Comparison of ENCODE assay signal across 22 cellular contexts in genomic region chr14:105200074-105200473, GRCh38. TPM values are rescaled to one million over a fixed set of nuclear protein-coding genes. Genes with fewer than 3 reads are reported as not detected.
DNase-seq lines count a peak whose midpoint lies in the region; ATAC-seq, FAIRE-seq and TF ChIP-seq lines count a peak whose summit lies in the region.
"Had no signal": no experiment of that assay in that cellular context is flagged by ENCODE, and none has a peak within 500 bp of the region (broad histone marks: within the 10 kb centered on the region; RNA-seq: fewer than 3 reads in every experiment).

No MANE protein-coding gene starts in this region.

- TF ChIP-seq CTCF in HepG2 (CRISPR knock-in tag; IDR thresholded peaks at IDR 0.05): peak; percentile 39
- no peak for TF ChIP-seq CTCF in right lobe of liver (IDR thresholded peaks at IDR 0.05)
- peak; percentile 15 for TF ChIP-seq CTCF in choroid plexus epithelial cell (conservative IDR thresholded peaks at IDR 0.05; ENCODE audit: low read depth, low read length)
- TF ChIP-seq CTCF in lower lobe of right lung (IDR thresholded peaks at IDR 0.05): no peak

- no peaks in the 10 kb centered on the region for H3K79me2 ChIP-seq in HepG2 (ENCODE audit: insufficient read depth, low read length)

- no peak overlapping the region for H2AFZ ChIP-seq in HepG2 (ENCODE audit: low read length)

- intact Hi-C loops in HepG2 (cut with micrococcal nuclease; ENCODE audit: unreplicated experiment): no loop called here
- intact Hi-C loops in right lobe of liver (cut with DNase I): loop anchor here (5.0 to 10.0 kb wide), 2 partner anchors 85 to 152 kb away; no protein-coding TSS in a partner anchor
- intact Hi-C loops in lower lobe of right lung (cut with DNase I): no loop called here

- TF ChIP-seq POLR2A in HepG2 (IDR thresholded peaks at IDR 0.05; ENCODE audit: insufficient read depth in 1 of 2, low read depth in 2 of 2, low read length in 2 of 2) (no peak), right lobe of liver (IDR thresholded peaks at IDR 0.05) (no peak), erythroblast (IDR thresholded peaks at IDR 0.05; ENCODE audit: low read length) (no peak)

- no peaks in the 10 kb centered on the region for H3K36me3 ChIP-seq in HepG2 (replicated peaks in 1 of 2; ENCODE audit: control insufficient read depth in 1 of 2, insufficient read depth in 2 of 2, low read length in 2 of 2)
- H3K36me3 ChIP-seq in right lobe of liver: no peaks in the 10 kb centered on the region
- no peaks in the 10 kb centered on the region for H3K36me3 ChIP-seq in lower lobe of right lung
- H3K36me3 ChIP-seq: ascending aorta, esophagus muscularis mucosa, ovary had no signal

- peaks cover 54% of the 10 kb centered on the region for H3K4me1 ChIP-seq in HepG2 (ENCODE audit: insufficient read depth, low read length)
- peaks cover 0 to 15% (median 6%) of the 10 kb centered on the region in 4 donors for H3K4me1 ChIP-seq in right lobe of liver
- peaks cover 84% of the 10 kb centered on the region for H3K4me1 ChIP-seq in lower lobe of right lung

- no peaks in the 10 kb centered on the region for H4K20me1 ChIP-seq in HepG2 (ENCODE audit: insufficient read depth, low read length)

- no peak for ATAC-seq in HepG2
- no peak for ATAC-seq in right lobe of liver
- ATAC-seq in lower lobe of right lung: no peak
- ATAC-seq: stimulated activated memory B cell treated with anti-CD40 and anti-IgM and Interleukin-4, amounts not matched to agents 10 μg/mL and 1 μg/mL and 100 μg/mL, for 72 hours had no signal

- no peak for TF ChIP-seq EP300 in HepG2 (IDR thresholded peaks at IDR 0.05; ENCODE audit: low read depth in 2 of 2, low read length in 2 of 2)
- no peak for TF ChIP-seq EP300 in HepG2 (CRISPR knock-in tag; IDR thresholded peaks at IDR 0.05; ENCODE audit: borderline replicate concordance)

- 0% methylated on average over 3 of the region's 10 CpGs for WGBS in HepG2 (ENCODE audit: low lambda C conversion rate)
- WGBS in right lobe of liver (ENCODE audit: insufficient coverage, low coverage, low lambda C conversion rate, missing lambda C conversion rate): 17% methylated on average over 1 of the region's 10 CpGs

- H3K9me3 ChIP-seq in HepG2 (ENCODE audit: low read length) (no peaks in the 10 kb centered on the region), right lobe of liver (no peaks in the 10 kb centered on the region), lower lobe of right lung (no peaks in the 10 kb centered on the region)
- H3K9me3 ChIP-seq: ascending aorta, esophagus muscularis mucosa, ovary had no signal

- POLR2A ChIA-PET in HepG2 (lab: Yijun Ruan, JAX): no interaction called here

- H3K4me2 ChIP-seq in HepG2 (ENCODE audit: low read depth, low read length): no peak overlapping the region
- H3K4me2 ChIP-seq: smooth muscle cell had no signal

- CTCF ChIA-PET in HepG2 (lab: Yijun Ruan, JAX; ENCODE audit: low intra/inter-chr PET ratio, low total read pairs): no interaction called here

- H3K9ac ChIP-seq in HepG2 (ENCODE audit: insufficient read depth, low read depth, low read length): no peak overlapping the region

- in situ Hi-C loops in HepG2 (cut with HindIII; ENCODE audit: extremely low pct_ligation_motif_present, low pct_unique_long_range_greater_than_20kb): loop anchor here (5.0 kb wide), 1 partner anchor 82 kb away; no protein-coding TSS in a partner anchor

- no TSS peak for BruUV-seq in HepG2 (replicated peaks; lab: Mats Ljungman, UMichigan)

- DNase-seq in HepG2 (ENCODE audit: low spot score) (no peak), right lobe of liver (no peak), NAMALWA (ENCODE audit: low spot score) (peak; percentile 25), choroid plexus epithelial cell (ENCODE audit: low read depth) (no peak), erythroblast (lab: John Stamatoyannopoulos, UW) (no peak), UCSD-AML1 (lab: John Stamatoyannopoulos, UW; ENCODE audit: unreplicated experiment) (no peak), T1000 (lab: John Stamatoyannopoulos, UW) (no peak), lower lobe of right lung (no peak)
- DNase-seq: activated CD8-positive, alpha-beta memory T cell treated with anti-CD3 and anti-CD28 coated beads, Interleukin-2, amount 50 U/mL, for 4 hours; activated naive CD4-positive, alpha-beta T cell treated with Interleukin-2 at 50 U/mL for 16 hours; Calu3; NCI-H187; NCI-H510A; ovary; trophoblast cell had no signal

- no peak for TF ChIP-seq RAD21 in HepG2 (CRISPR knock-in tag; IDR thresholded peaks at IDR 0.05)

- no peak for FAIRE-seq in HepG2 (lab: Jason Lieb, UNC)
- FAIRE-seq: keratinocyte had no signal

- no peak overlapping the region for H3K27ac ChIP-seq in HepG2 (ENCODE audit: extremely low read length, insufficient read depth, low read length)
- no peak overlapping the region for H3K27ac ChIP-seq in right lobe of liver
- H3K27ac ChIP-seq in lower lobe of right lung: no peak overlapping the region
- H3K27ac ChIP-seq: ascending aorta, ovary, RWPE1 had no signal

- peaks cover 15 to 72% of the 10 kb centered on the region in 2 experiments for H3K27me3 ChIP-seq in HepG2 (ENCODE audit: control insufficient read depth in 1 of 2, insufficient read depth in 2 of 2, low read length in 2 of 2)
- peaks cover 0 to 7% of the 10 kb centered on the region in 2 donors for H3K27me3 ChIP-seq in right lobe of liver
- peaks cover 59% of the 10 kb centered on the region for H3K27me3 ChIP-seq in lower lobe of right lung (ENCODE audit: low read depth)
- H3K27me3 ChIP-seq: ovary had no signal

- H3K4me3 ChIP-seq in HepG2 (replicated peaks in 1 of 3; ENCODE audit: insufficient read depth in 1 of 3, low read depth in 2 of 3, low read length in 3 of 3) (no peak overlapping the region), right lobe of liver (no peak overlapping the region), choroid plexus epithelial cell (ENCODE audit: low read depth, low read length) (no peak overlapping the region), lower lobe of right lung (no peak overlapping the region)
- H3K4me3 ChIP-seq: ascending aorta, coronary artery, esophagus muscularis mucosa, ovary, smooth muscle cell had no signal

RNA-seq across cellular contexts. Expression of gene NUDT14, which starts 19.0 kb away (rescaled TPM):
- total RNA-seq in HepG2 (2016; rRNA removed; fragmentation: Illumina TruSeq; extraction: Trizol) (4.0 and 5.8 TPM in 2 replicates), right lobe of liver (10 to 100 TPM in 5 of 6 experiments, 1 to 10 TPM in 1; 9.0 to 27.4 (median 11.4) TPM), lower lobe of right lung (54.5 TPM)
- 9.0 and 9.9 TPM in 2 replicates for total RNA-seq in HepG2 (2016; cell fraction: cytosol; rRNA removed; fragmentation: Illumina TruSeq; extraction: Trizol; ENCODE audit: low read depth)
- total RNA-seq in HepG2 (2016; cell fraction: insoluble cytoplasmic fraction; rRNA removed; fragmentation: Illumina TruSeq; extraction: Trizol): 4.4 and 5.8 TPM in 2 replicates
- total RNA-seq in HepG2 (2016; cell fraction: membrane; rRNA removed; fragmentation: Illumina TruSeq; extraction: Trizol): 7.1 and 10.6 TPM in 2 replicates
- 2.4 and 2.7 TPM in 2 replicates for total RNA-seq in HepG2 (2016; cell fraction: nucleus; rRNA removed; fragmentation: Illumina TruSeq; extraction: Trizol)
- 6.1 and 6.7 TPM in 2 replicates for polyA plus RNA-seq in HepG2 (2011; rRNA removed)
- 5.7 and 9.2 TPM in 2 replicates for polyA plus RNA-seq in HepG2 (2011; cell fraction: cytosol; rRNA removed)
- polyA plus RNA-seq in HepG2 (2011; cell fraction: nucleus; rRNA removed): 5.6 and 6.5 TPM in 2 replicates
- polyA plus RNA-seq in HepG2 (2012): 4.5 and 5.4 TPM in 2 replicates
- 11.3 and 13.8 TPM in 2 replicates for polyA plus RNA-seq in HepG2 (2016; cell fraction: cytosol; fragmentation: Illumina TruSeq; extraction: Trizol; ENCODE audit: low read depth)
- 4.0 and 5.1 TPM in 2 replicates for polyA plus RNA-seq in HepG2 (2016; cell fraction: insoluble cytoplasmic fraction; fragmentation: Illumina TruSeq; extraction: Trizol; ENCODE audit: low read depth)
- 7.8 and 10.1 TPM in 2 replicates for polyA plus RNA-seq in HepG2 (2016; cell fraction: membrane; fragmentation: Illumina TruSeq; extraction: Trizol; ENCODE audit: low read depth)
- 5.5 and 5.6 TPM in 2 replicates for polyA plus RNA-seq in HepG2 (2016; cell fraction: nucleus; fragmentation: Illumina TruSeq; extraction: Trizol; ENCODE audit: insufficient read depth, low read depth)
- polyA minus RNA-seq in HepG2 (2011; rRNA and poly(A)+ RNA removed; ENCODE audit: low replicate concordance): 3.5 and 4.3 TPM in 2 replicates
- polyA minus RNA-seq in HepG2 (2011; cell fraction: cytosol; rRNA and poly(A)+ RNA removed): 1.3 and 3.4 TPM in 2 replicates
- 1.3 and 1.9 TPM in 2 replicates for polyA minus RNA-seq in HepG2 (2011; cell fraction: nucleus; rRNA and poly(A)+ RNA removed)

RNA-seq across cellular contexts. Expression of gene JAG2, which starts 31.5 kb away (rescaled TPM):
- total RNA-seq in HepG2 (2016; rRNA removed; fragmentation: Illumina TruSeq; extraction: Trizol) (0.04 TPM in 1 of 2 replicates, not detected in the other), right lobe of liver (1 to 10 TPM; 1.1 to 3.5 (median 1.2) TPM), lower lobe of right lung (29.2 TPM)
- not detected in 2 replicates for total RNA-seq in HepG2 (2016; cell fraction: cytosol; rRNA removed; fragmentation: Illumina TruSeq; extraction: Trizol; ENCODE audit: low read depth)
- not detected in 2 replicates for total RNA-seq in HepG2 (2016; cell fraction: insoluble cytoplasmic fraction; rRNA removed; fragmentation: Illumina TruSeq; extraction: Trizol)
- not detected in 2 replicates for total RNA-seq in HepG2 (2016; cell fraction: membrane; rRNA removed; fragmentation: Illumina TruSeq; extraction: Trizol)
- total RNA-seq in HepG2 (2016; cell fraction: nucleus; rRNA removed; fragmentation: Illumina TruSeq; extraction: Trizol): not detected in 2 replicates
- polyA plus RNA-seq in HepG2 (2011; rRNA removed): 0.16 and 0.22 TPM in 2 replicates
- polyA plus RNA-seq in HepG2 (2011; cell fraction: cytosol; rRNA removed): 0.04 and 0.10 TPM in 2 replicates
- 1.3 and 3.3 TPM in 2 replicates for polyA plus RNA-seq in HepG2 (2011; cell fraction: nucleus; rRNA removed)
- polyA plus RNA-seq in HepG2 (2012): 0.16 TPM in 1 of 2 replicates, not detected in the other
- polyA plus RNA-seq in HepG2 (2016; cell fraction: cytosol; fragmentation: Illumina TruSeq; extraction: Trizol; ENCODE audit: low read depth): not detected in 2 replicates
- not detected in 2 replicates for polyA plus RNA-seq in HepG2 (2016; cell fraction: insoluble cytoplasmic fraction; fragmentation: Illumina TruSeq; extraction: Trizol; ENCODE audit: low read depth)
- polyA plus RNA-seq in HepG2 (2016; cell fraction: membrane; fragmentation: Illumina TruSeq; extraction: Trizol; ENCODE audit: low read depth): not detected in 2 replicates
- not detected in 2 replicates for polyA plus RNA-seq in HepG2 (2016; cell fraction: nucleus; fragmentation: Illumina TruSeq; extraction: Trizol; ENCODE audit: insufficient read depth, low read depth)
- polyA minus RNA-seq in HepG2 (2011; rRNA and poly(A)+ RNA removed; ENCODE audit: low replicate concordance): 0.36 and 6.6 TPM in 2 replicates
- polyA minus RNA-seq in HepG2 (2011; cell fraction: cytosol; rRNA and poly(A)+ RNA removed): 0.44 TPM in 1 of 2 replicates, not detected in the other
- 0.13 TPM in 1 of 2 replicates, not detected in the other for polyA minus RNA-seq in HepG2 (2011; cell fraction: nucleus; rRNA and poly(A)+ RNA removed)

RNA-seq across cellular contexts. Expression of gene BTBD6, which starts 48.3 kb away (rescaled TPM):
- total RNA-seq in HepG2 (2016; rRNA removed; fragmentation: Illumina TruSeq; extraction: Trizol) (not detected in 2 replicates), right lobe of liver (10 to 100 TPM; 16.5 to 25.0 (median 17.7) TPM), lower lobe of right lung (53.0 TPM)
- not detected in 2 replicates for total RNA-seq in HepG2 (2016; cell fraction: cytosol; rRNA removed; fragmentation: Illumina TruSeq; extraction: Trizol; ENCODE audit: low read depth)
- not detected in 2 replicates for total RNA-seq in HepG2 (2016; cell fraction: insoluble cytoplasmic fraction; rRNA removed; fragmentation: Illumina TruSeq; extraction: Trizol)
- total RNA-seq in HepG2 (2016; cell fraction: membrane; rRNA removed; fragmentation: Illumina TruSeq; extraction: Trizol): not detected in 2 replicates
- total RNA-seq in HepG2 (2016; cell fraction: nucleus; rRNA removed; fragmentation: Illumina TruSeq; extraction: Trizol): not detected in 2 replicates
- polyA plus RNA-seq in HepG2 (2011; rRNA removed): not detected in 2 replicates
- not detected in 2 replicates for polyA plus RNA-seq in HepG2 (2011; cell fraction: cytosol; rRNA removed)
- not detected in 2 replicates for polyA plus RNA-seq in HepG2 (2011; cell fraction: nucleus; rRNA removed)
- 0.08 and 0.11 TPM in 2 replicates for polyA plus RNA-seq in HepG2 (2012)
- not detected in 2 replicates for polyA plus RNA-seq in HepG2 (2016; cell fraction: cytosol; fragmentation: Illumina TruSeq; extraction: Trizol; ENCODE audit: low read depth)
- not detected in 2 replicates for polyA plus RNA-seq in HepG2 (2016; cell fraction: insoluble cytoplasmic fraction; fragmentation: Illumina TruSeq; extraction: Trizol; ENCODE audit: low read depth)
- polyA plus RNA-seq in HepG2 (2016; cell fraction: membrane; fragmentation: Illumina TruSeq; extraction: Trizol; ENCODE audit: low read depth): not detected in 2 replicates
- not detected in 2 replicates for polyA plus RNA-seq in HepG2 (2016; cell fraction: nucleus; fragmentation: Illumina TruSeq; extraction: Trizol; ENCODE audit: insufficient read depth, low read depth)
- polyA minus RNA-seq in HepG2 (2011; rRNA and poly(A)+ RNA removed; ENCODE audit: low replicate concordance): 40.4 TPM in 1 of 2 replicates, not detected in the other
- polyA minus RNA-seq in HepG2 (2011; cell fraction: cytosol; rRNA and poly(A)+ RNA removed): not detected in 2 replicates
- polyA minus RNA-seq in HepG2 (2011; cell fraction: nucleus; rRNA and poly(A)+ RNA removed): 0.26 TPM in 1 of 2 replicates, not detected in the other

Comparison
In these comparisons a context has a peak if more than half of its experiments do, and no peak if none do; other contexts are left out.
1. CTCF ChIP-seq: peak in HepG2 (single experiment) and choroid plexus epithelial cell (single experiment); none in right lobe of liver (0 of 4) and lower lobe of right lung (single experiment).
2. RNA of gene BTBD6, which starts 48.3 kb away (total RNA-seq): 53.0 TPM in lower lobe of right lung (single experiment) and 16.5 to 25.0 TPM in right lobe of liver; not detected in HepG2; every median in the first group is over 10 times any median in the second.
3. intact Hi-C loops: an anchor here in right lobe of liver (5.0 to 10.0 kb wide); none called in HepG2 and lower lobe of right lung.